Comparison of ENCODE assay signal across 12 cellular contexts in genomic region chr10:88117227-88117626, GRCh38.
DNase-seq lines count a peak whose midpoint lies in the region; ATAC-seq lines count a peak whose summit lies in the region.
"Had no signal": no experiment of that assay in that cellular context is flagged by ENCODE, and none has a peak within 500 bp of the region (broad histone marks: within the 10 kb centered on the region; RNA-seq: fewer than 3 reads in every experiment).

No MANE protein-coding gene starts in this region.

- H3K36me3 Mint-ChIP-seq in activated T-helper 17 cell treated with anti-CD3 and anti-CD28 coated beads, Interleukin-2, amount 50 U/mL, for 72 hours (ENCODE audit: low read depth) = no peaks in the 10 kb centered on the region
- H3K36me3 Mint-ChIP-seq: immature natural killer cell had no signal

- no peaks in the 10 kb centered on the region for H3K27me3 Mint-ChIP-seq in activated T-helper 17 cell treated with anti-CD3 and anti-CD28 coated beads, Interleukin-2, amount 50 U/mL, for 72 hours

- no peaks in the 10 kb centered on the region for H3K9me3 Mint-ChIP-seq in activated T-helper 17 cell treated with anti-CD3 and anti-CD28 coated beads, Interleukin-2, amount 50 U/mL, for 72 hours
- H3K9me3 Mint-ChIP-seq: immature natural killer cell had no signal

- peak; percentile 53 for DNase-seq in stimulated activated CD4-positive, alpha-beta T cell treated with anti-CD3 and anti-CD28 coated beads, Interleukin-4, amount 100 ng/mL, for 1 hour
- DNase-seq in Right ventricle myocardium inferior (ENCODE audit: missing footprints) (no peak), SW 1271 (lab: John Stamatoyannopoulos, UW) (no peak)
- DNase-seq: DMS79 treated with DMSO at 0.1 percent for 48 hours; effector CD8-positive, alpha-beta T cell; immature natural killer cell; NCI-H524 treated with DMSO at 0.1 percent for 48 hours had no signal

- peaks cover 14% of the 10 kb centered on the region for H3K4me1 Mint-ChIP-seq in activated T-helper 17 cell treated with anti-CD3 and anti-CD28 coated beads, Interleukin-2, amount 50 U/mL, for 72 hours

- intact Hi-C loops in Right ventricle myocardium inferior (cut with DNase I) = loop anchor here (10.0 kb wide), 1 partner anchor 268 kb away; no protein-coding TSS in a partner anchor

- H3K27ac Mint-ChIP-seq in activated T-helper 17 cell treated with anti-CD3 and anti-CD28 coated beads, Interleukin-2, amount 50 U/mL, for 72 hours = no peak overlapping the region
- H3K27ac Mint-ChIP-seq: immature natural killer cell had no signal

- no peak overlapping the region for H3K4me3 Mint-ChIP-seq in activated T-helper 17 cell treated with anti-CD3 and anti-CD28 coated beads, Interleukin-2, amount 50 U/mL, for 72 hours
- H3K4me3 Mint-ChIP-seq: immature natural killer cell had no signal

- ATAC-seq in GM18517 (IDR thresholded peaks at IDR 0.05; ENCODE audit: unreplicated experiment) (peak; percentile 42), HG03378 (IDR thresholded peaks at IDR 0.05; ENCODE audit: unreplicated experiment) (peak; percentile 33), GM21825 (IDR thresholded peaks at IDR 0.05; ENCODE audit: unreplicated experiment) (no peak), GM21423 (IDR thresholded peaks at IDR 0.05; ENCODE audit: unreplicated experiment) (no peak), Right ventricle myocardium inferior (no peak)
- ATAC-seq in activated T-helper 17 cell treated with anti-CD3 and anti-CD28 coated beads, Interleukin-2, amount 50 U/mL, for 72 hours (replicated peaks) = peak; percentile 87

Comparison
In these comparisons a context has a peak if more than half of its experiments do, and no peak if none do; other contexts are left out.
1. ATAC-seq: peak in GM18517 (single experiment), HG03378 (single experiment) and activated T-helper 17 cell treated with anti-CD3 and anti-CD28 coated beads, Interleukin-2, amount 50 U/mL, for 72 hours (single experiment); none in GM21825 (single experiment), GM21423 (single experiment) and Right ventricle myocardium inferior (single experiment).